ENCODE assay signal across 13 cellular contexts in genomic region chr2:237433920-237434319, GRCh38. TPM values are rescaled to one million over a fixed set of nuclear protein-coding genes. Genes with fewer than 3 reads are reported as not detected.
A peak's percentile ranks its signal among the peaks of the same experiment; 100 is the strongest.
DNase-seq lines count a peak whose midpoint lies in the region; ATAC-seq lines count a peak whose summit lies in the region.
"Had no signal": no experiment of that assay in that cellular context is flagged by ENCODE, and none has a peak within 500 bp of the region (broad histone marks: within the 10 kb centered on the region; RNA-seq: fewer than 3 reads in every experiment).

No MANE protein-coding gene starts in this region.

- no peaks in the 10 kb centered on the region for H3K27me3 ChIP-seq in ACC112 (ENCODE audit: insufficient read depth, low read length)
- H3K27me3 ChIP-seq in BLaER1: no peaks in the 10 kb centered on the region
- no peaks in the 10 kb centered on the region for H3K27me3 ChIP-seq in SJSA1 (replicated peaks)

- peaks cover 0 to 7% (median 6%) of the 10 kb centered on the region in 3 donors for H3K27me3 Mint-ChIP-seq in immature natural killer cell (ENCODE audit: low read depth in 3 of 3)

- peaks cover 4% of the 10 kb centered on the region; the same call in 1 of the 2 replicates for H3K9me3 ChIP-seq in BLaER1
- H3K9me3 ChIP-seq in SJSA1 (replicated peaks): no peaks in the 10 kb centered on the region
- H3K9me3 ChIP-seq: thoracic aorta had no signal

- no peaks in the 10 kb centered on the region for H3K9me3 Mint-ChIP-seq in immature natural killer cell
- H3K9me3 Mint-ChIP-seq: IgD-negative memory B cell, mesothelial cell of epicardium had no signal

- peak overlapping the region in 4 of 6 donors; percentile 52 to 86 (median 74) for H3K27ac Mint-ChIP-seq in immature natural killer cell
- H3K27ac Mint-ChIP-seq: H9, mesothelial cell of epicardium had no signal

- no peak overlapping the region for H2AFZ ChIP-seq in ACC112 (ENCODE audit: low read length, unreplicated experiment)

- peak overlapping the region; percentile 99 for H3K27ac ChIP-seq in ACC112 (ENCODE audit: low read depth, low read length)
- H3K27ac ChIP-seq in BLaER1: no peak overlapping the region
- H3K27ac ChIP-seq in SJSA1: peak overlapping the region; percentile 73

- peak overlapping the region; percentile 84 for H3K4me2 ChIP-seq in BLaER1

- no peaks in the 10 kb centered on the region for H3K79me2 ChIP-seq in ACC112 (ENCODE audit: control insufficient read depth, insufficient read depth, low read length, unreplicated experiment)

- H3K36me3 ChIP-seq in ACC112 (ENCODE audit: insufficient read depth, low read length) (no peaks in the 10 kb centered on the region), BLaER1 (no peaks in the 10 kb centered on the region), SJSA1 (no peaks in the 10 kb centered on the region)
- H3K36me3 ChIP-seq: thoracic aorta had no signal

- peaks cover 46 to 50% of the 10 kb centered on the region in 2 donors for H3K4me1 Mint-ChIP-seq in immature natural killer cell

- DNase-seq in SJSA1 (ENCODE audit: low read depth in 1 of 2, low spot score in 2 of 2) (no peak), immature natural killer cell (peak in 1 of 3 donors; percentile 6), NOMO-1 treated with dmso at 0.1 percent for 144 hours (lab: John Stamatoyannopoulos, UW; ENCODE audit: unreplicated experiment) (no peak), A172 (ENCODE audit: low spot score) (no peak)
- DNase-seq: DMS 273 treated with DMSO at 0.1 percent for 48 hours, H9, NCI-H2107 had no signal

- H3K4me3 Mint-ChIP-seq in immature natural killer cell: peak overlapping the region; percentile 54 to 74 (median 71)
- H3K4me3 Mint-ChIP-seq: H9, mesothelial cell of epicardium had no signal

- peaks cover 75% of the 10 kb centered on the region for H3K4me1 ChIP-seq in ACC112 (ENCODE audit: control insufficient read depth, insufficient read depth, low read length, unreplicated experiment)
- H3K4me1 ChIP-seq in BLaER1: peaks cover 79% of the 10 kb centered on the region
- H3K4me1 ChIP-seq in SJSA1 (replicated peaks): peaks cover 59% of the 10 kb centered on the region

- H3K4me3 ChIP-seq in ACC112 (ENCODE audit: low read depth, low read length): no peak overlapping the region
- H3K4me3 ChIP-seq in BLaER1: no peak overlapping the region
- no peak overlapping the region for H3K4me3 ChIP-seq in SJSA1
- H3K4me3 ChIP-seq: thoracic aorta had no signal

- no peak for ATAC-seq in HG02610 (IDR thresholded peaks at IDR 0.05; ENCODE audit: unreplicated experiment)

- no peak overlapping the region for H3K9ac ChIP-seq in BLaER1

- no peaks in the 10 kb centered on the region for H3K36me3 Mint-ChIP-seq in immature natural killer cell
- H3K36me3 Mint-ChIP-seq: IgD-negative memory B cell, mesothelial cell of epicardium had no signal

- no peaks in the 10 kb centered on the region for H4K20me1 ChIP-seq in BLaER1

RNA-seq across cellular contexts. Expression of gene COL6A3, which starts 20.0 kb away (rescaled TPM):
- total RNA-seq in SJSA1 (2014; rRNA removed; shearing (Covaris generic)): 160 and 243 TPM in 2 replicates
- polyA plus RNA-seq in immature natural killer cell: under 1 TPM in 1 of 3 donors, not detected in 2; 0.04 TPM
- total RNA-seq in A172 (2014; rRNA removed; shearing (Covaris generic)): 2.5 and 4.8 TPM in 2 replicates
- polyA plus RNA-seq: IgD-negative memory B cell had no signal

RNA-seq across cellular contexts. Expression of gene MLPH, which starts 53.1 kb away (rescaled TPM):
- 0.50 TPM in 1 of 2 replicates, not detected in the other for total RNA-seq in SJSA1 (2014; rRNA removed; shearing (Covaris generic))
- not detected for polyA plus RNA-seq in immature natural killer cell
- 12.9 and 17.7 TPM in 2 replicates for total RNA-seq in A172 (2014; rRNA removed; shearing (Covaris generic))
- polyA plus RNA-seq: IgD-negative memory B cell had no signal

Comparison
In these comparisons a context has a peak if more than half of its experiments do, and no peak if none do; other contexts are left out.
1. RNA of gene COL6A3, which starts 20.0 kb away (total RNA-seq): 160 to 243 TPM in SJSA1; 2.5 to 4.8 TPM in A172; every median in the first group is over 10 times any median in the second.